In the genomic region with DNA sequence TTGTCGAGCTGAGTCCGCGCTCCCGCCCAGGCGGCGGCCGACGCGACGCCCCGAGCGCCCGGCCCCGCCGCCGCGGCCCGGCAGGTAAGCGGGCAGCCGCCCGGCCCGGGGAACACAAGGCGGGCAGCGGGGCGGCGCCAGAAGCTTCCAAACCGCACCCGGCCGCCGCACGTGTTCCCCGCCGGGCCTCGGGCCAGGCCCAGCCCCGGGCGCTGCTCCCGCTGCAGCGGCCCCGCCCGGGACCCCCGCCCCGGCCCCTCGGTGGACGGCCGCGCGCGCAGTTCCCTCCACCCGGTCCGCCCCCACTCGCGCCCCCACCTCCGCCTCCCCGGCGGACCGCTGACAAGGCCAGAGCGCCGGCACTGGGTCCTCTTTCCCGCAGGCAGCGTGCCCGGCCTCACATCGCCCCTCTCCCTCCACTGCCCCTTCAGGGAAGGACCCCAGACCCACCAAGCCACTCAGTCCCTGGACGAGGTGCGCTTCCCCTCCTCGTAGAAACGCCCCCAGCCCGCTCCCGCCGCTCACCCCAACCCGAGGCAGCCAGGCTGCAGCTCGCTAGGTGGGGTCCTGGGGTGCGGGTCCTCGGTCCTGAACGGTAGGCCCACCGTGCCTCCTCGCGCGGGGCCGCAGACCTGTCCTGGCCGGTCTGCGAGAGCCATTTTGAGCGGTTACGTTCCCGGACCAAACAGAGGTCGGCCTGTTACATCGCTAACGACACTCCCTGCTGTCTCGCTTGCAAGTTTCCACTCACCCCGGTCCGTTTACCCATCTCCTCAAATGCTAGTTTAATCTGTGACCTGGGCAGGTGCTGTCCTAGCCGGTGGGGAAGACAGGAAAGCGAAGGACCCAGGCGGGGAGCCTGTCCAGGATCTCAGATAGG, we compare ENCODE assay signal across 8 cellular contexts. TPM values are rescaled to one million over a fixed set of nuclear protein-coding genes. Genes with fewer than 3 reads are reported as not detected.
DNase-seq lines count a peak whose midpoint lies in the region; ATAC-seq lines count a peak whose summit lies in the region.

No MANE protein-coding gene starts in this region.

- peak overlapping the region; percentile 79 for H3K4me2 ChIP-seq in Karpas-422 (ENCODE audit: low read depth, low read length, poor library complexity, severe bottlenecking)

- peak overlapping the region; percentile 97 for H3K9ac ChIP-seq in Karpas-422 (ENCODE audit: low read length)

- ATAC-seq in GM21526 (IDR thresholded peaks at IDR 0.05; ENCODE audit: low FRiP score, unreplicated experiment): peak; percentile 12
- ATAC-seq in GM18517 (IDR thresholded peaks at IDR 0.05; ENCODE audit: unreplicated experiment): no peak

- peaks cover 38% of the 10 kb centered on the region for H4K20me1 ChIP-seq in Karpas-422 (ENCODE audit: insufficient read depth, low read depth, low read length)

- peak; percentile 37 for DNase-seq in ELR (ENCODE audit: low read depth)
- DNase-seq in Karpas-422: peak; percentile 53
- peak; percentile 8 for DNase-seq in amniotic epithelial cell (ENCODE audit: low read depth)
- peak; percentile 46 for DNase-seq in iPS-NIHi7 (ENCODE audit: extremely low spot score)
- peak; percentile 27 to 28 for DNase-seq in stimulated activated CD4-positive, alpha-beta T cell treated with anti-CD3 and anti-CD28 coated beads, Interleukin-2, amount 100 ng/mL, for 24 hours
- no peak for DNase-seq in cerebellar nuclear complex (lab: John Stamatoyannopoulos, UW)

- peaks cover 42% of the 10 kb centered on the region for H3K79me2 ChIP-seq in Karpas-422 (ENCODE audit: low read length)

- peak overlapping the region; percentile 97 for H3K4me3 ChIP-seq in Karpas-422 (ENCODE audit: low read length)

- H3K9me3 ChIP-seq in Karpas-422 (ENCODE audit: low read length): no peaks in the 10 kb centered on the region

- no peaks in the 10 kb centered on the region for H3K9me2 ChIP-seq in Karpas-422 (replicated peaks; ENCODE audit: insufficient read depth, low read length)

- H3K27ac ChIP-seq in Karpas-422 (ENCODE audit: low read length): peak overlapping the region; percentile 38

- H2AFZ ChIP-seq in Karpas-422 (ENCODE audit: low read length): no peak overlapping the region

- H3K27me3 ChIP-seq in Karpas-422 (ENCODE audit: low read length): no peaks in the 10 kb centered on the region

- peaks cover 6% of the 10 kb centered on the region; the same call in 1 of the 2 replicates for H3K36me3 ChIP-seq in Karpas-422 (ENCODE audit: insufficient read depth, low read length)

- peaks cover 31% of the 10 kb centered on the region for H3K4me1 ChIP-seq in Karpas-422 (ENCODE audit: low read length)

RNA-seq across cellular contexts. Expression of a gene that starts 0.5 kb away (rescaled TPM):
- 19.6 and 26.6 TPM in 2 replicates for total RNA-seq in Karpas-422 (2014; rRNA removed; shearing (Covaris generic); ENCODE audit: low replicate concordance)

RNA-seq across cellular contexts. Expression of a gene that starts 28.0 kb away (rescaled TPM):
- total RNA-seq in Karpas-422 (2014; rRNA removed; shearing (Covaris generic); ENCODE audit: low replicate concordance): not detected in 2 replicates

Comparison
In these comparisons a context has a peak if more than half of its experiments do, and no peak if none do; other contexts are left out.
1. DNase-seq: peak in ELR (single experiment), Karpas-422 (single experiment), amniotic epithelial cell (single experiment), iPS-NIHi7 (single experiment) and stimulated activated CD4-positive, alpha-beta T cell treated with anti-CD3 and anti-CD28 coated beads, Interleukin-2, amount 100 ng/mL, for 24 hours (2 of 2); none in cerebellar nuclear complex (0 of 2).